Comparison of ENCODE assay signal across 8 cellular contexts in the genomic region with DNA sequence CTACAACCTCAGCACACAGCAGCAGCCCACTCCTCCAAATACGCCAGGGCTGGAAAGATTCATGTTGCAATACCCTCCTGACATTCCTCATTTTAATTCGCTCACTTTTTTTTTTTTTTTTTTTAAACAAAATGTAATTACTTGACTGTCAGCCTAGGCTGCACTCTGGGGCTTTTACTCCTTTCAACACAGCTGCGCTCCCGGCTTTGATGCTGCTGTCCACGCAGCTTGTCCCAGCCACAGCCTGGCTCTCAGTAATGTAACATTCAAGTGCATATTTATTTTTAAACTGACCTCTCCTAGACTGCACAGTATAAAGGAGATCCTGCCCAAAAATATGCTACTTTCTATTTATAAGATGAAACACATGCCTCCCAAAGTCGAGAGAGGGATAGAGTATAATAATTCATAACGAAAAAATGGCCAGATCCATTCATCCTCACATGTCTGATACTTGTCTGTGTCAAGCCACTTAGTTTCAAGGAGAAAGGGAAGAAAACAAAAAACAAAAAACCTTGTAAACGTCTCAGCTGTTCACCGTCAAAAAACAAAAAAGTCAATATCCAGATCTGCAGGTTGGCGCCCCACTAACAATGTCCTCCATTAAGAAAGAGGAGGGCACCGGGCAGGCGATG. TPM values are rescaled to one million over a fixed set of nuclear protein-coding genes. Genes with fewer than 3 reads are reported as not detected.
DNase-seq lines count a peak whose midpoint lies in the region; ATAC-seq lines count a peak whose summit lies in the region.

No MANE protein-coding gene starts in this region.

- no peaks in the 10 kb centered on the region for H3K9me3 Mint-ChIP-seq in activated naive CD4-positive, alpha-beta T cell treated with anti-CD3 and anti-CD28 coated beads, Interleukin-2, amount 50 U/mL, for 72 hours
- H3K9me3 Mint-ChIP-seq in stimulated activated memory B cell treated with anti-CD40 and anti-IgM and Interleukin-4, amounts not matched to agents 10 μg/mL and 1 μg/mL and 100 μg/mL, for 72 hours, result no peaks in the 10 kb centered on the region

- peak; percentile 31 for DNase-seq in HT-29 (ENCODE audit: low spot score)
- DNase-seq in activated naive CD4-positive, alpha-beta T cell treated with anti-CD3 and anti-CD28 coated beads, Interleukin-2, amount 50 U/mL, for 72 hours (ENCODE audit: low spot score in 2 of 2), result no peak
- DNase-seq in posterior cingulate gyrus, result no peak
- no peak for DNase-seq in NCI-H1048 (lab: John Stamatoyannopoulos, UW)
- DNase-seq in CD1c-positive myeloid dendritic cell (ENCODE audit: extremely low spot score), result no peak
- DNase-seq in NCI-H2081 (lab: John Stamatoyannopoulos, UW), result no peak

- H3K4me1 Mint-ChIP-seq in stimulated activated memory B cell treated with anti-CD40 and anti-IgM and Interleukin-4, amounts not matched to agents 10 μg/mL and 1 μg/mL and 100 μg/mL, for 72 hours, result peaks cover 72% of the 10 kb centered on the region

- peak overlapping the region; percentile 75 for H3K4me3 ChIP-seq in iPS-11a (ENCODE audit: low read depth, low read length)

- H3K36me3 Mint-ChIP-seq in activated naive CD4-positive, alpha-beta T cell treated with anti-CD3 and anti-CD28 coated beads, Interleukin-2, amount 50 U/mL, for 72 hours, result peaks cover 14 to 19% of the 10 kb centered on the region in 2 donors
- H3K36me3 Mint-ChIP-seq in stimulated activated memory B cell treated with anti-CD40 and anti-IgM and Interleukin-4, amounts not matched to agents 10 μg/mL and 1 μg/mL and 100 μg/mL, for 72 hours, result no peaks in the 10 kb centered on the region

- H3K4me3 Mint-ChIP-seq in stimulated activated memory B cell treated with anti-CD40 and anti-IgM and Interleukin-4, amounts not matched to agents 10 μg/mL and 1 μg/mL and 100 μg/mL, for 72 hours, result peak overlapping the region; percentile 97

- no peaks in the 10 kb centered on the region for H3K27me3 Mint-ChIP-seq in stimulated activated memory B cell treated with anti-CD40 and anti-IgM and Interleukin-4, amounts not matched to agents 10 μg/mL and 1 μg/mL and 100 μg/mL, for 72 hours

- peak overlapping the region; percentile 86 to 92 for H3K27ac Mint-ChIP-seq in activated naive CD4-positive, alpha-beta T cell treated with anti-CD3 and anti-CD28 coated beads, Interleukin-2, amount 50 U/mL, for 72 hours
- peak overlapping the region; percentile 94 for H3K27ac Mint-ChIP-seq in stimulated activated memory B cell treated with anti-CD40 and anti-IgM and Interleukin-4, amounts not matched to agents 10 μg/mL and 1 μg/mL and 100 μg/mL, for 72 hours

- ATAC-seq in activated naive CD4-positive, alpha-beta T cell treated with anti-CD3 and anti-CD28 coated beads, Interleukin-2, amount 50 U/mL, for 72 hours, result no peak
- no peak for ATAC-seq in stimulated activated memory B cell treated with anti-CD40 and anti-IgM and Interleukin-4, amounts not matched to agents 10 μg/mL and 1 μg/mL and 100 μg/mL, for 72 hours

- intact Hi-C loops in posterior cingulate gyrus (cut with DNase I), result no loop called here

RNA-seq across cellular contexts. Expression of a gene that starts 0.9 kb away (rescaled TPM):
- 6.6 and 13.6 TPM in 2 replicates for total RNA-seq in HT-29 (2014; rRNA removed; shearing (Covaris generic))
- total RNA-seq in activated naive CD4-positive, alpha-beta T cell treated with anti-CD3 and anti-CD28 coated beads, Interleukin-2, amount 50 U/mL, for 72 hours, result 10 to 100 TPM; 11.1 to 12.5 TPM
